ENCODE assay signal across 8 cellular contexts in the genomic region with DNA sequence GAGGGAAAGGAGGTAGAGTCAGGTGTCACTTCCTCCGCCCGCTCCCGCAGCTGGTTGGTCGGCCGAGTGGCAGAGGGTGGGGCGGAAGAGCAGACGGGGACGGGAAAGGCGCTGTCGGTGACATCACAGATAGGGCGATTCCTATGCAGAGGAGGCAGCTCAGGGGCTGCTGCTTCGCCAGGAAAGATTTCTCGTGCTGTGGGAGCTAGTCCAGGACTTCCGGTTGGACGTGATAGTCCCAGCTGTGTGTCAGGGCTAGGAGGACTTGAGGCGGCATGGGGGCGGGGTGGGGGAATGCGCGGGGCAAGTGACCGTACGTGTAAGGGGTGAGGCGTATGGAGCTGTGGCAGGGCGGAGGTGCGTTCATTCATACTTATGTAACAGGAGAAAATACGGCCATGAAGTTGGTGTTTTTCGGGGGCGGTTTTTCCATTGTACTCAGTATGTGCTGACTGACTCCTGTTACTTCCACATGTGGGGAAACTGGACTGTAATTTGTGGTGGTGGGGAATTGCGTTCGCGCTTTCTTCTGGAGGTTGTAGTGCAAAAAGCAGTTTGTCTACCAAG.
DNase-seq lines count a peak whose midpoint lies in the region; ATAC-seq and TF ChIP-seq lines count a peak whose summit lies in the region.
"Not testable (repeated sequence)": the region's sequence is repeated elsewhere in the genome, so short reads cannot be mapped to it uniquely, and the experiment has no call there.

No MANE protein-coding gene starts in this region.

- ATAC-seq in GM21717 (IDR thresholded peaks at IDR 0.05; ENCODE audit: unreplicated experiment) (peak; percentile 90), T-helper 17 cell (peak; percentile 86)
- peak; percentile 86 for ATAC-seq in activated naive CD8-positive, alpha-beta T cell treated with anti-CD3 and anti-CD28 coated beads, Interleukin-2, amount 10 ng/mL, durations not matched to agents 7 days and 5 days (ENCODE audit: low read depth)
- peak; percentile 90 for ATAC-seq in stimulated activated effector memory CD8-positive, alpha-beta T cell treated with anti-CD3 and anti-CD28 coated beads, Interleukin-12 subunit alpha, Interleukin-12 subunit beta, amount 100 ng/mL, for 72 hours

- H4K20me1 ChIP-seq in DOHH2 (ENCODE audit: control insufficient read depth, insufficient read depth, low read depth, low read length) = not testable (repeated sequence)

- peak overlapping the region; percentile 83 for H3K4me3 Mint-ChIP-seq in T-helper 17 cell
- peak overlapping the region; percentile 91 for H3K4me3 Mint-ChIP-seq in activated naive CD8-positive, alpha-beta T cell treated with anti-CD3 and anti-CD28 coated beads, Interleukin-2, amount 10 ng/mL, durations not matched to agents 7 days and 5 days
- H3K4me3 Mint-ChIP-seq in stimulated activated effector memory CD8-positive, alpha-beta T cell treated with anti-CD3 and anti-CD28 coated beads, Interleukin-12 subunit alpha, Interleukin-12 subunit beta, amount 100 ng/mL, for 72 hours = peak overlapping the region; percentile 71

- peak; percentile 15 to 36 (median 29) for DNase-seq in T-helper 17 cell
- DNase-seq in activated naive CD8-positive, alpha-beta T cell treated with anti-CD3 and anti-CD28 coated beads, Interleukin-2, amount 10 ng/mL, durations not matched to agents 7 days and 5 days = peak; percentile 62
- DNase-seq in foreskin fibroblast = peak; percentile 41 to 61
- DNase-seq in myocyte (ENCODE audit: low read depth) = peak; percentile 58
- DNase-seq in stimulated activated effector memory CD8-positive, alpha-beta T cell treated with anti-CD3 and anti-CD28 coated beads, Interleukin-12 subunit alpha, Interleukin-12 subunit beta, amount 100 ng/mL, for 72 hours (ENCODE audit: low spot score in 2 of 2) = peak; percentile 32 to 79

- not testable (repeated sequence) for H3K9me2 ChIP-seq in DOHH2 (replicated peaks; ENCODE audit: control insufficient read depth, low read length)

- not testable (repeated sequence) for H3K36me3 ChIP-seq in DOHH2 (ENCODE audit: control insufficient read depth, low read length); HUES48 (ENCODE audit: control insufficient read depth, insufficient read depth, low read length)

- H3K4me1 ChIP-seq in DOHH2 (ENCODE audit: control insufficient read depth, low read length); HUES48 (ENCODE audit: control insufficient read depth, insufficient read depth, low read length): not testable (repeated sequence)

- H3F3A ChIP-seq in DOHH2 (ENCODE audit: control insufficient read depth, insufficient read depth) = not testable (repeated sequence)

- H3K36me3 Mint-ChIP-seq in T-helper 17 cell (ENCODE audit: low read depth); activated naive CD8-positive, alpha-beta T cell treated with anti-CD3 and anti-CD28 coated beads, Interleukin-2, amount 10 ng/mL, durations not matched to agents 7 days and 5 days; stimulated activated effector memory CD8-positive, alpha-beta T cell treated with anti-CD3 and anti-CD28 coated beads, Interleukin-12 subunit alpha, Interleukin-12 subunit beta, amount 100 ng/mL, for 72 hours: not testable (repeated sequence)

- peak overlapping the region; percentile 73; the same call in 1 of the 2 replicates for H3K9ac ChIP-seq in HUES48 (ENCODE audit: low read depth, low read length)

- not testable (repeated sequence) for H3K4me1 Mint-ChIP-seq in T-helper 17 cell; activated naive CD8-positive, alpha-beta T cell treated with anti-CD3 and anti-CD28 coated beads, Interleukin-2, amount 10 ng/mL, durations not matched to agents 7 days and 5 days; stimulated activated effector memory CD8-positive, alpha-beta T cell treated with anti-CD3 and anti-CD28 coated beads, Interleukin-12 subunit alpha, Interleukin-12 subunit beta, amount 100 ng/mL, for 72 hours

- H3K27me3 Mint-ChIP-seq in T-helper 17 cell; activated naive CD8-positive, alpha-beta T cell treated with anti-CD3 and anti-CD28 coated beads, Interleukin-2, amount 10 ng/mL, durations not matched to agents 7 days and 5 days: not testable (repeated sequence)

- H3K27ac Mint-ChIP-seq in T-helper 17 cell = peak overlapping the region; percentile 97
- peak overlapping the region; percentile 89 for H3K27ac Mint-ChIP-seq in activated naive CD8-positive, alpha-beta T cell treated with anti-CD3 and anti-CD28 coated beads, Interleukin-2, amount 10 ng/mL, durations not matched to agents 7 days and 5 days
- H3K27ac Mint-ChIP-seq in stimulated activated effector memory CD8-positive, alpha-beta T cell treated with anti-CD3 and anti-CD28 coated beads, Interleukin-12 subunit alpha, Interleukin-12 subunit beta, amount 100 ng/mL, for 72 hours = peak overlapping the region; percentile 99

- not testable (repeated sequence) for H3K9me3 Mint-ChIP-seq in activated naive CD8-positive, alpha-beta T cell treated with anti-CD3 and anti-CD28 coated beads, Interleukin-2, amount 10 ng/mL, durations not matched to agents 7 days and 5 days; stimulated activated effector memory CD8-positive, alpha-beta T cell treated with anti-CD3 and anti-CD28 coated beads, Interleukin-12 subunit alpha, Interleukin-12 subunit beta, amount 100 ng/mL, for 72 hours

- not testable (repeated sequence) for H3K27me3 ChIP-seq in DOHH2 (ENCODE audit: control insufficient read depth, low read length); HUES48 (ENCODE audit: control insufficient read depth, insufficient read depth, low read length)

- not testable (repeated sequence) for TF ChIP-seq CTCF in DOHH2 (IDR thresholded peaks at IDR 0.05; ENCODE audit: low read depth, low read length, poor library complexity, severe bottlenecking); foreskin fibroblast (IDR thresholded peaks at IDR 0.05; ENCODE audit: low read depth, low read length)

- not testable (repeated sequence) for H3K79me2 ChIP-seq in DOHH2 (ENCODE audit: control insufficient read depth, low read length)

- POLR2A ChIA-PET in activated naive CD8-positive, alpha-beta T cell treated with anti-CD3 and anti-CD28 coated beads, Interleukin-2, amount 10 ng/mL, durations not matched to agents 7 days and 5 days (lab: Charles Lee) = not testable (repeated sequence)

- H3K4me3 ChIP-seq in DOHH2 (ENCODE audit: low read length) (peak overlapping the region; percentile 64), foreskin fibroblast (ENCODE audit: low read depth in 1 of 2, low read length in 2 of 2) (peak overlapping the region; percentile 22 to 51)
- not testable (repeated sequence) for H3K4me3 ChIP-seq in HUES48 (ENCODE audit: low read depth, low read length)

- H3K4me2 ChIP-seq in DOHH2 (ENCODE audit: low read length) = peak overlapping the region; percentile 50

- not testable (repeated sequence) for H3K9me3 ChIP-seq in DOHH2 (ENCODE audit: control insufficient read depth, insufficient read depth, low read length); HUES48 (ENCODE audit: control insufficient read depth, insufficient read depth, low read length); T-helper 17 cell (ENCODE audit: control insufficient read depth, low read length, poor library complexity, severe bottlenecking)

- H3K27ac ChIP-seq in DOHH2 (ENCODE audit: low read depth, low read length) = peak overlapping the region; percentile 44; the same call in 1 of the 2 replicates
- H3K27ac ChIP-seq in HUES48 (ENCODE audit: low read depth, low read length) = peak overlapping the region; percentile 91
